In the genomic region with DNA sequence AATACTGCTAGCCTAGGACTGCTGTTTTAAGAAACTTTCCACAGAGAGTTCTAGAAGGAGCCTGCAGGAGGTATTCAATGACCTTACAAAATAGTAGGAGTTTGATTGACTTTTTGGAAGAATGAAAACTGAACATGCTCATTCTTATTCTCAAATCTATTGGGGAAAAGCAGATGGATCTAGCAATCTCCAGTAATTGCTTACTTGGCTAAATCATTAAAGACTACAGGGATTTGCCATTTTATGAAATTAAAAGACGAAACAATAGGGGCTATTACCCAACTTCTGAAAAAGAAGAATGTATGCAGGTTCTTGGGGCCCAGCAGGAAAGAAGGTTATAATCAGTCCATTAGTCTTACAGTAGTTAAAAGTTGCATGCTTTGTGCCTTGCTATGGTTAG, we compare ENCODE assay signal across 32 cellular contexts. TPM values are rescaled to one million over a fixed set of nuclear protein-coding genes. Genes with fewer than 3 reads are reported as not detected.
"Had no signal": no experiment of that assay in that cellular context is flagged by ENCODE, and none has a peak within 500 bp of the region (broad histone marks: within the 10 kb centered on the region; RNA-seq: fewer than 3 reads in every experiment).

No MANE protein-coding gene starts in this region.

- H3K36me3 ChIP-seq: colonic mucosa, esophagus muscularis mucosa, esophagus squamous epithelium, gastrocnemius medialis, gastroesophageal sphincter, heart left ventricle, heart right ventricle had no signal

- H3K27me3 ChIP-seq: colonic mucosa, dorsolateral prefrontal cortex, esophagus muscularis mucosa, esophagus squamous epithelium, foreskin keratinocyte, gastrocnemius medialis, gastroesophageal sphincter, heart right ventricle had no signal

- H3K4me1 ChIP-seq: colonic mucosa, esophagus muscularis mucosa, esophagus squamous epithelium, foreskin keratinocyte, gastrocnemius medialis, gastroesophageal sphincter, heart left ventricle, heart right ventricle had no signal

- H3K4me3 Mint-ChIP-seq: dendritic cell treated with granulocyte-macrophage colony-stimulating factor and Interleukin-4, amounts not matched to agents 40 ng/mL and 50 ng/mL, for 4 days; effector memory CD8-positive, alpha-beta T cell; endodermal cell had no signal

- H3K27me3 Mint-ChIP-seq: dendritic cell treated with granulocyte-macrophage colony-stimulating factor and Interleukin-4, amounts not matched to agents 40 ng/mL and 50 ng/mL, for 4 days; effector memory CD8-positive, alpha-beta T cell had no signal

- ATAC-seq: effector memory CD8-positive, alpha-beta T cell; esophagus mucosa; foreskin keratinocyte; gastrocnemius medialis; gastroesophageal sphincter; heart left ventricle; heart right ventricle had no signal

- FAIRE-seq: colon, endometrium, endothelial cell of umbilical vein, frontal cortex had no signal

- H3K4me3 ChIP-seq: colonic mucosa, coronary artery, dorsolateral prefrontal cortex, esophagus muscularis mucosa, esophagus squamous epithelium, gastrocnemius medialis, gastroesophageal sphincter, heart left ventricle, heart right ventricle had no signal

- H3K9me3 Mint-ChIP-seq: dendritic cell treated with granulocyte-macrophage colony-stimulating factor and Interleukin-4, amounts not matched to agents 40 ng/mL and 50 ng/mL, for 4 days; endodermal cell had no signal

- H3K27ac Mint-ChIP-seq: dendritic cell treated with granulocyte-macrophage colony-stimulating factor and Interleukin-4, amounts not matched to agents 40 ng/mL and 50 ng/mL, for 4 days; effector memory CD8-positive, alpha-beta T cell; endodermal cell had no signal

- DNase-seq: colonic mucosa; cortex of kidney; dermis blood vessel endothelial cell; dorsolateral prefrontal cortex; effector CD4-positive, alpha-beta T cell; effector CD8-positive, alpha-beta T cell; effector memory CD4-positive, alpha-beta T cell; effector memory CD8-positive, alpha-beta T cell; endodermal cell; erythroblast; esophagus squamous epithelium; foreskin fibroblast; foreskin keratinocyte; foreskin melanocyte; gastrocnemius medialis; glutamatergic neuron; head of caudate nucleus; heart left ventricle; heart right ventricle had no signal

- H3K27ac ChIP-seq: colonic mucosa, coronary artery, dorsolateral prefrontal cortex, epithelial cell of prostate, esophagus muscularis mucosa, esophagus squamous epithelium, foreskin keratinocyte, gastrocnemius medialis, gastroesophageal sphincter, heart left ventricle, heart right ventricle had no signal

- H3K9me3 ChIP-seq: colonic mucosa, esophagus muscularis mucosa, esophagus squamous epithelium, gastrocnemius medialis, gastroesophageal sphincter, heart left ventricle, heart right ventricle had no signal

RNA-seq across cellular contexts. Expression of gene PEX5L, which starts 29.9 kb away (rescaled TPM):
- total RNA-seq: colonic mucosa, dermis blood vessel endothelial cell, dermis microvascular lymphatic vessel endothelial cell, endothelial cell of umbilical vein, esophagus mucosa, esophagus squamous epithelium, glomerular endothelial cell had no signal
- polyA plus RNA-seq: endothelial cell of umbilical vein, esophagus had no signal
